Comparison of ENCODE assay signal across 6 cellular contexts in genomic region chr20:37540838-37541237, GRCh38. TPM values are rescaled to one million over a fixed set of nuclear protein-coding genes. Genes with fewer than 3 reads are reported as not detected.
"Had no signal": no experiment of that assay in that cellular context is flagged by ENCODE, and none has a peak within 500 bp of the region (broad histone marks: within the 10 kb centered on the region; RNA-seq: fewer than 3 reads in every experiment).

No MANE protein-coding gene starts in this region.

RNA-seq across cellular contexts. Expression of gene NNAT, which starts 19.8 kb away (rescaled TPM):
- total RNA-seq: activated CD4-positive, alpha-beta memory T cell treated with anti-CD3 and anti-CD28 coated beads, Interleukin-2, amount 10 ng/mL, durations not matched to agents 7 days and 5 days; activated CD8-positive, alpha-beta memory T cell treated with anti-CD3 and anti-CD28 coated beads, Interleukin-2, amount 10 ng/mL, durations not matched to agents 7 days and 5 days; activated T-helper 2 cell treated with anti-CD3 and anti-CD28 coated beads, Interferon-gamma antibody, Interleukin-2, Interleukin-4, amounts not matched to agents 10 μg/mL and 5 μg/mL and 100 μg/mL, durations not matched to agents 14 hours and 24 hours and 36 hours; ascending aorta; bronchial epithelial cell; T-helper 1 cell treated with Interleukin-12 subunit alpha and Interleukin-12 subunit beta and Interleukin-4 antibody, amounts not matched to agents 30 ng/mL and 1 ng/mL, for 36 hours had no signal
